ENCODE assay signal across 8 cellular contexts in the genomic region with DNA sequence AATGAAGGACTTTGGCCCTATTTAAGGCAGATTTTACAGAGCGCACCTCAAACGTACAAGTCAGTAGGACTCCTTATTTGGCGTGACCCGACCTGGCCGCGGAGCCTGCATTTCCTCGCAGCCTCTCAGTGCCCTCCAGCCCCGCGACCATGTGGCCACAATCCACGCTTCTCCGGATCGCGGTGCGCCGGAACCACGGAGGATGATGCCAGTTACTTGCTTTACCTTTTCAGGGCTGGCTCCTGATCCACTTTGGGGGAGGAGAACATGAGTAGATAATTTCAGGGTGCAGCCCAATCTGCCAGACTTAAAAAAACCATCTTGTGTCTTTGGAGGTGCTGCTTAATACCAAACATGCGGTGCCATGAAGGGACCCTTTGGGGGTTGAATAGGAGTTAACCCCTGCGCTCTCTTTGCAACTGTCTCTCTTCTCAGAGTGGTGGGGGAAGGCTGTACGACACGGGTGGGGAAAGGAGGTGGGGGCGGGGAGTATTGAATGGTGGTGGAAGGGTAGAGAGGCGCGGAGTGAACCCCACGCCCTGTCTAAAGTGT. TPM values are rescaled to one million over a fixed set of nuclear protein-coding genes. Genes with fewer than 3 reads are reported as not detected.
DNase-seq lines count a peak whose midpoint lies in the region; ATAC-seq and TF ChIP-seq lines count a peak whose summit lies in the region.

No MANE protein-coding gene starts in this region.

- peak in 1 of 5 donors; percentile 53 for DNase-seq in CD4-positive, alpha-beta memory T cell
- no peak for DNase-seq in RWPE1 (ENCODE audit: low spot score)
- peak; percentile 36 for DNase-seq in colonic mucosa
- DNase-seq in uterus, result no peak
- DNase-seq in DMS153 treated with DMSO at 0.1 percent for 48 hours (lab: John Stamatoyannopoulos, UW; ENCODE audit: unreplicated experiment), result no peak
- no peak for DNase-seq in kidney glomerular epithelial cell (lab: John Stamatoyannopoulos, UW)

- TF ChIP-seq POLR2A in uterus (IDR thresholded peaks at IDR 0.05), result no peak

- POLR2A ChIA-PET in CD4-positive, alpha-beta memory T cell (lab: Charles Lee; ENCODE audit: partially characterized antibody), result interaction anchor here (1.5 to 7.6 kb wide), 9 partner anchors 11 to 102 kb away, joined by 4 to 265 read pairs (median 10); partner anchors contain the start of genes ARHGAP19, FRAT2 and RRP12
- POLR2A ChIA-PET in RWPE1 (lab: Yijun Ruan, JAX; ENCODE audit: low non-redundant PET), result interaction anchor here (1.6 kb wide), 1 partner anchor 12 kb away, joined by 10 read pairs; no protein-coding TSS in a partner anchor

- no peaks in the 10 kb centered on the region for H3K27me3 ChIP-seq in CD4-positive, alpha-beta memory T cell (ENCODE audit: insufficient read depth, low read length)
- H3K27me3 ChIP-seq in colonic mucosa (no peaks in the 10 kb centered on the region), mononuclear cell (ENCODE audit: insufficient read depth, low read length) (no peaks in the 10 kb centered on the region), uterus (no peaks in the 10 kb centered on the region)

- H3K27ac Mint-ChIP-seq in CD4-positive, alpha-beta memory T cell, result peak overlapping the region; percentile 93 to 96 (median 94)

- intact Hi-C loops in CD4-positive, alpha-beta memory T cell (cut with micrococcal nuclease), result loop anchor here (1.0 to 2.0 kb wide), 3 partner anchors 9 to 42 kb away; partner anchors contain the start of gene FRAT2
- intact Hi-C loops in colonic mucosa (cut with DNase I) (no loop called here), uterus (cut with DNase I; ENCODE audit: low total_unique reads) (no loop called here)

- peaks cover 0 to 17% of the 10 kb centered on the region in 2 donors for H3K36me3 Mint-ChIP-seq in CD4-positive, alpha-beta memory T cell

- ATAC-seq in GM18867 (IDR thresholded peaks at IDR 0.05; ENCODE audit: unreplicated experiment), result no peak

- H3K4me3 Mint-ChIP-seq in CD4-positive, alpha-beta memory T cell, result peak overlapping the region; percentile 90 to 98 (median 92)

- peaks cover 16 to 44% (median 31%) of the 10 kb centered on the region in 4 donors for H3K4me1 Mint-ChIP-seq in CD4-positive, alpha-beta memory T cell

- H3K27ac ChIP-seq in CD4-positive, alpha-beta memory T cell (ENCODE audit: low read depth, low read length), result peak overlapping the region; percentile 99
- peak overlapping the region; percentile 90 for H3K27ac ChIP-seq in RWPE1
- H3K27ac ChIP-seq in colonic mucosa, result peak overlapping the region; percentile 96
- H3K27ac ChIP-seq in uterus, result peak overlapping the region; percentile 97 to 99

- H3K9me3 ChIP-seq in CD4-positive, alpha-beta memory T cell (ENCODE audit: control insufficient read depth in 1 of 2, low read length in 2 of 2), result no peaks in the 10 kb centered on the region
- no peaks in the 10 kb centered on the region for H3K9me3 ChIP-seq in colonic mucosa
- H3K9me3 ChIP-seq in mononuclear cell (ENCODE audit: low read depth, low read length), result no peaks in the 10 kb centered on the region
- no peaks in the 10 kb centered on the region for H3K9me3 ChIP-seq in uterus

- H3K4me3 ChIP-seq in CD4-positive, alpha-beta memory T cell (ENCODE audit: low read length in 2 of 2), result peak overlapping the region; percentile 49 to 84
- H3K4me3 ChIP-seq in colonic mucosa (peak overlapping the region; percentile 80), mononuclear cell (ENCODE audit: low read length) (peak overlapping the region; percentile 57), uterus (peak overlapping the region; percentile 75 to 99)

- CTCF ChIA-PET in CD4-positive, alpha-beta memory T cell (lab: Charles Lee; ENCODE audit: partially characterized antibody), result interaction anchor here (0.9 to 3.5 kb wide), 11 partner anchors 10 to 80 kb away, joined by 3 to 18 read pairs (median 5); partner anchors contain the start of genes ARHGAP19, FRAT2 and RRP12
- CTCF ChIA-PET in RWPE1 (lab: Yijun Ruan, JAX), result interaction anchor here (0.5 to 1.3 kb wide), 4 partner anchors 12 to 87 kb away, joined by 3 to 4 read pairs (median 3); partner anchors contain the start of gene ARHGAP19

- H3K9ac ChIP-seq in colonic mucosa (ENCODE audit: low read depth in 2 of 2, low read length in 2 of 2), result peak overlapping the region; percentile 79 to 83

- H3K4me1 ChIP-seq in CD4-positive, alpha-beta memory T cell (ENCODE audit: insufficient read depth, low read length), result peaks cover 21% of the 10 kb centered on the region
- peaks cover 3% of the 10 kb centered on the region for H3K4me1 ChIP-seq in colonic mucosa
- peaks cover 50% of the 10 kb centered on the region for H3K4me1 ChIP-seq in mononuclear cell (ENCODE audit: insufficient read depth, low read length)
- H3K4me1 ChIP-seq in uterus, result peaks cover 0 to 11% of the 10 kb centered on the region in 2 donors

- no peaks in the 10 kb centered on the region for H3K36me3 ChIP-seq in CD4-positive, alpha-beta memory T cell (ENCODE audit: insufficient read depth, low read length)
- H3K36me3 ChIP-seq in colonic mucosa, result no peaks in the 10 kb centered on the region
- H3K36me3 ChIP-seq in uterus, result no peaks in the 10 kb centered on the region

- no peak for TF ChIP-seq CTCF in RWPE1 (conservative IDR thresholded peaks at IDR 0.05; ENCODE audit: low read depth)
- TF ChIP-seq CTCF in colonic mucosa (IDR thresholded peaks at IDR 0.05), result no peak
- no peak for TF ChIP-seq CTCF in uterus (IDR thresholded peaks at IDR 0.05)

- peaks cover 0 to 3% of the 10 kb centered on the region in 2 donors for H3K27me3 Mint-ChIP-seq in CD4-positive, alpha-beta memory T cell

- no peaks in the 10 kb centered on the region for H3K9me3 Mint-ChIP-seq in CD4-positive, alpha-beta memory T cell

RNA-seq across cellular contexts. Expression of gene FRAT1, which starts 1.5 kb away (rescaled TPM):
- 10 to 100 TPM; 20.2 to 21.8 TPM for total RNA-seq in CD4-positive, alpha-beta memory T cell
- polyA plus RNA-seq in CD4-positive, alpha-beta memory T cell, result 10 to 100 TPM in 1 of 2 donors, 1 to 10 TPM in 1; 9.0 to 12.5 TPM
- total RNA-seq in colonic mucosa (1 to 10 TPM; 5.0 to 6.1 TPM), mononuclear cell (21.9 TPM), uterus (1 to 10 TPM; 1.8 to 6.9 (median 3.2) TPM)

RNA-seq across cellular contexts. Expression of gene FRAT2, which starts 14.0 kb away (rescaled TPM):
- 10 to 100 TPM; 28.7 to 30.4 TPM for total RNA-seq in CD4-positive, alpha-beta memory T cell
- 10 to 100 TPM; 13.1 to 15.6 TPM for polyA plus RNA-seq in CD4-positive, alpha-beta memory T cell
- total RNA-seq in colonic mucosa, result 10 to 100 TPM; 34.3 to 53.1 TPM
- 25.8 TPM for total RNA-seq in mononuclear cell
- total RNA-seq in uterus, result 10 to 100 TPM in 1 of 4 donors, 1 to 10 TPM in 3; 2.4 to 14.9 (median 4.8) TPM

RNA-seq across cellular contexts. Expression of gene ARHGAP19, which starts 28.1 kb away (rescaled TPM):
- 10 to 100 TPM; 17.0 to 19.3 TPM for total RNA-seq in CD4-positive, alpha-beta memory T cell
- polyA plus RNA-seq in CD4-positive, alpha-beta memory T cell, result 1 to 10 TPM; 6.8 to 9.4 TPM
- total RNA-seq in colonic mucosa, result 1 to 10 TPM; 8.0 to 9.8 TPM
- 7.8 TPM for total RNA-seq in mononuclear cell
- total RNA-seq in uterus, result 10 to 100 TPM in 3 of 4 donors, 1 to 10 TPM in 1; 5.3 to 25.8 (median 14.0) TPM
